ENCODE assay signal across 35 cellular contexts in the genomic region with DNA sequence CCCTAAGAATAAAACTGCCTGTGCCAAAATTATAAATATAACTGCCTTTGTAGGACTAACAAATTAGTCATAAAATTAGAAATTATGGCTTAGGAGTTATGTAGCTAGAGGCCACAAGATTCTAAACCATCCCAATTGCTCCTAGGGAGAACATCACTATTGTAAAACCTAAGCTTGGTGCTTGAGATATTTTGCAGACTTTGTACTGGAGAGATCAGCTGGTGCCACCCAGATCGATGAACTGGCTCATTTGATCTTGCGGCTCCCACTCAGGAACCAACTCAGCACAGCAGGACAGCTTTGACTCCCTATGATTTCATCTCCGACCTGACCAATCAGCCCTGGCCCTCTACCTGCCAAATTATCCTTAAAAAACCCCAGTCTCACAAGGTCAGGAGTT.
"Had no signal": no experiment of that assay in that cellular context is flagged by ENCODE, and none has a peak within 500 bp of the region (broad histone marks: within the 10 kb centered on the region; RNA-seq: fewer than 3 reads in every experiment).

No MANE protein-coding gene starts in this region.

- H3K4me3 ChIP-seq: Peyer's patch, SJSA1 had no signal

- H3K4me2 ChIP-seq: SK-N-SH had no signal

- ATAC-seq: activated CD8-positive, alpha-beta memory T cell treated with anti-CD3 and anti-CD28 coated beads, Interleukin-2, amount 10 ng/mL, durations not matched to agents 7 days and 5 days; activated naive CD8-positive, alpha-beta T cell treated with anti-CD3 and anti-CD28 coated beads, Interleukin-2, amount 50 U/mL, for 24 hours; PC-3 had no signal

- H3K27me3 ChIP-seq: Peyer's patch, SJSA1 had no signal

- H3K27ac Mint-ChIP-seq: activated B cell treated with CpG ODN at 0.5 μM for 24 hours; activated CD4-positive, alpha-beta memory T cell treated with anti-CD3 and anti-CD28 coated beads for 36 hours; activated CD8-positive, alpha-beta memory T cell treated with anti-CD3 and anti-CD28 coated beads, Interleukin-2, amount 10 ng/mL, durations not matched to agents 7 days and 5 days; activated naive CD4-positive, alpha-beta T cell treated with anti-CD3 and anti-CD28 coated beads, Interleukin-2, amount 10 ng/mL, durations not matched to agents 7 days and 5 days; activated naive CD8-positive, alpha-beta T cell; activated naive CD8-positive, alpha-beta T cell treated with anti-CD3 and anti-CD28 coated beads, Interleukin-2, amount 50 U/mL, for 24 hours; T-helper 1 cell treated with Interleukin-12 subunit alpha and Interleukin-12 subunit beta and Interleukin-4 antibody, amounts not matched to agents 30 μg/mL and 1 μg/mL, for 36 hours; T-helper 2 cell treated with Interferon-gamma antibody and Interleukin-4, amounts not matched to agents 5 μg/mL and 100 μg/mL, for 36 hours had no signal

- DNase-seq: activated B cell treated with CpG ODN at 0.5 μM for 24 hours; activated CD4-positive, alpha-beta memory T cell treated with anti-CD3 and anti-CD28 coated beads for 36 hours; activated CD4-positive, alpha-beta T cell treated with anti-CD3 and anti-CD28 coated beads for 4 hours; activated CD4-positive, alpha-beta T cell treated with anti-CD3 and anti-CD28 coated beads, Interleukin-2, amount 50 U/mL, for 1 hour; activated CD4-positive, CD25-positive, alpha-beta regulatory T cell treated with anti-CD3 and anti-CD28 coated beads, Interleukin-2, amount 50 U/mL, for 72 hours; activated CD8-positive, alpha-beta memory T cell treated with anti-CD3 and anti-CD28 coated beads for 24 hours; activated CD8-positive, alpha-beta memory T cell treated with anti-CD3 and anti-CD28 coated beads, Interleukin-2, amount 10 ng/mL, durations not matched to agents 7 days and 5 days; activated CD8-positive, alpha-beta memory T cell treated with anti-CD3 and anti-CD28 coated beads, Interleukin-2, amount 50 U/mL, for 48 hours; activated effector memory CD4-positive, alpha-beta T cell treated with Interleukin-2 at 50 U/mL for 16 hours; activated naive CD4-positive, alpha-beta T cell treated with anti-CD3 and anti-CD28 coated beads, Interleukin-2, amount 10 ng/mL, durations not matched to agents 7 days and 5 days; activated naive CD8-positive, alpha-beta T cell treated with anti-CD3 and anti-CD28 coated beads, Interleukin-2, amount 50 U/mL, for 24 hours; activated T-cell treated with anti-CD3 and anti-CD28 coated beads, Interleukin-2, amount 50 U/mL, for 48 hours; anterior cingulate cortex; caudate nucleus; MM.1S; MV-4-11; NCI-H1092; NCI-H1436 treated with DMSO at 0.1 percent for 48 hours; NCI-H1694 treated with DMSO at 0.1 percent for 48 hours; NCI-H2029; NCI-H2171; NCI-H510A; NCI-H748 treated with DMSO at 0.1 percent for 48 hours; NK-92 treated with Interleukin-12 subunit alpha and Interleukin-12 subunit beta, amount 100 ng/mL, for 24 hours; PC-3; Peyer's patch; RPMI8226; SHP77 treated with DMSO at 0.1 percent for 48 hours; SK-N-SH had no signal

- H3K36me3 Mint-ChIP-seq: activated CD4-positive, alpha-beta memory T cell treated with anti-CD3 and anti-CD28 coated beads for 36 hours; activated CD8-positive, alpha-beta memory T cell treated with anti-CD3 and anti-CD28 coated beads, Interleukin-2, amount 10 ng/mL, durations not matched to agents 7 days and 5 days; activated naive CD4-positive, alpha-beta T cell treated with anti-CD3 and anti-CD28 coated beads, Interleukin-2, amount 10 ng/mL, durations not matched to agents 7 days and 5 days had no signal

- H3K9ac ChIP-seq: SK-N-SH had no signal

- H3K9me2 ChIP-seq: SK-N-SH had no signal

- H3K27me3 Mint-ChIP-seq: activated B cell treated with CpG ODN at 0.5 μM for 24 hours; activated CD4-positive, alpha-beta memory T cell treated with anti-CD3 and anti-CD28 coated beads for 36 hours; activated CD8-positive, alpha-beta memory T cell treated with anti-CD3 and anti-CD28 coated beads, Interleukin-2, amount 10 ng/mL, durations not matched to agents 7 days and 5 days; activated naive CD4-positive, alpha-beta T cell treated with anti-CD3 and anti-CD28 coated beads, Interleukin-2, amount 10 ng/mL, durations not matched to agents 7 days and 5 days; activated naive CD8-positive, alpha-beta T cell; activated naive CD8-positive, alpha-beta T cell treated with anti-CD3 and anti-CD28 coated beads, Interleukin-2, amount 50 U/mL, for 24 hours; brain had no signal

- H3K9me3 ChIP-seq: Peyer's patch, SJSA1, SK-N-SH had no signal

- H3K9me3 Mint-ChIP-seq: activated B cell treated with CpG ODN at 0.5 μM for 24 hours; activated CD4-positive, alpha-beta memory T cell treated with anti-CD3 and anti-CD28 coated beads for 36 hours; activated naive CD4-positive, alpha-beta T cell treated with anti-CD3 and anti-CD28 coated beads, Interleukin-2, amount 10 ng/mL, durations not matched to agents 7 days and 5 days; activated naive CD8-positive, alpha-beta T cell treated with anti-CD3 and anti-CD28 coated beads, Interleukin-2, amount 50 U/mL, for 24 hours; brain; T-helper 1 cell treated with Interleukin-12 subunit alpha and Interleukin-12 subunit beta and Interleukin-4 antibody, amounts not matched to agents 30 μg/mL and 1 μg/mL, for 36 hours; T-helper 2 cell treated with Interferon-gamma antibody and Interleukin-4, amounts not matched to agents 5 μg/mL and 100 μg/mL, for 36 hours had no signal

- H3K27ac ChIP-seq: Peyer's patch, SJSA1, VCaP had no signal

- H3K4me3 Mint-ChIP-seq: activated B cell treated with CpG ODN at 0.5 μM for 24 hours; activated CD4-positive, alpha-beta memory T cell treated with anti-CD3 and anti-CD28 coated beads for 36 hours; activated CD8-positive, alpha-beta memory T cell treated with anti-CD3 and anti-CD28 coated beads, Interleukin-2, amount 10 ng/mL, durations not matched to agents 7 days and 5 days; activated naive CD4-positive, alpha-beta T cell treated with anti-CD3 and anti-CD28 coated beads, Interleukin-2, amount 10 ng/mL, durations not matched to agents 7 days and 5 days; activated naive CD8-positive, alpha-beta T cell; activated naive CD8-positive, alpha-beta T cell treated with anti-CD3 and anti-CD28 coated beads, Interleukin-2, amount 50 U/mL, for 24 hours; T-helper 1 cell treated with Interleukin-12 subunit alpha and Interleukin-12 subunit beta and Interleukin-4 antibody, amounts not matched to agents 30 μg/mL and 1 μg/mL, for 36 hours; T-helper 2 cell treated with Interferon-gamma antibody and Interleukin-4, amounts not matched to agents 5 μg/mL and 100 μg/mL, for 36 hours had no signal

- H3K36me3 ChIP-seq: Peyer's patch, SJSA1 had no signal

- H3K4me1 ChIP-seq: SJSA1 had no signal

- H3K4me1 Mint-ChIP-seq: activated B cell treated with CpG ODN at 0.5 μM for 24 hours; activated CD8-positive, alpha-beta memory T cell treated with anti-CD3 and anti-CD28 coated beads, Interleukin-2, amount 10 ng/mL, durations not matched to agents 7 days and 5 days; activated naive CD4-positive, alpha-beta T cell treated with anti-CD3 and anti-CD28 coated beads, Interleukin-2, amount 10 ng/mL, durations not matched to agents 7 days and 5 days; activated naive CD8-positive, alpha-beta T cell treated with anti-CD3 and anti-CD28 coated beads, Interleukin-2, amount 50 U/mL, for 24 hours had no signal
